In the genomic region with DNA sequence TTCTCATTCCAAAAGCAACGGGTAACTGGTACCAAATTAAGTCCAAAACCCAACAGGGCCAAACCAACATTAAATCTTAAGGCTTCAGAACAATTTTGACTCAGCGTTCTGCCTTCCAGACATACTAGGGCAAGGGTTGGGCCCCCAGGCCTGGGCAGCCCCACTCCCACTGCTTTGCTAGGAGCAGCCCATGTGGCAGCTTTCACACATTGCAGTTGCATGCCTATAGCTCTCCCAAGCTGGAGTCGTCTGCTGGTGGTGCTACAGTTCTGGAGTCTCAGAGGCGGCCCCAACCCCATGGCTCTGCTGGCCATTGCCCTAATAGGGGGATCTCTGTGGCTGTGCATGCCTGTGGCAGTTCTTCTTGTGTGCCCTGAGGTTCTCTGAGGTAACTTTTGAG, we compare ENCODE assay signal across 22 cellular contexts. TPM values are rescaled to one million over a fixed set of nuclear protein-coding genes. Genes with fewer than 3 reads are reported as not detected.
DNase-seq lines count a peak whose midpoint lies in the region; ATAC-seq, FAIRE-seq and TF ChIP-seq lines count a peak whose summit lies in the region.
"Had no signal": no experiment of that assay in that cellular context is flagged by ENCODE, and none has a peak within 500 bp of the region (broad histone marks: within the 10 kb centered on the region; RNA-seq: fewer than 3 reads in every experiment).

No MANE protein-coding gene starts in this region.

- POLR2A ChIA-PET in K562 (lab: Yijun Ruan, JAX), result no interaction called here

- no peak overlapping the region for H2AFZ ChIP-seq in K562 (ENCODE audit: low read depth, low read length)
- no peak overlapping the region for H2AFZ ChIP-seq in MM.1S (ENCODE audit: low read length)

- DNase-seq in H7 (peak; percentile 7), K562 (ENCODE audit: extremely low read depth in 1 of 4, low spot score in 3 of 4) (no peak), iPS-NIHi7 (ENCODE audit: extremely low spot score) (peak; percentile 43), MM.1S (no peak)
- DNase-seq: Caco-2; CD8-positive, alpha-beta T cell; GDM1; HCEC 1CT; NCI-H1092; NCI-H1417 treated with DMSO at 0.1 percent for 48 hours; NCI-H1694 treated with DMSO at 0.1 percent for 48 hours; NCI-H2081; NCI-H2227 treated with DMSO at 0.1 percent for 48 hours; NCI-H510A; NCI-H69; RPMI8226; SHP77 treated with DMSO at 0.1 percent for 48 hours had no signal

- peaks cover 0 to 9% of the 10 kb centered on the region in 2 experiments; a peak in 2 of 5 replicates for H3K4me1 ChIP-seq in K562 (replicated peaks in 1 of 2; ENCODE audit: control insufficient read depth in 2 of 2, insufficient read depth in 2 of 2, low read length in 2 of 2)
- no peaks in the 10 kb centered on the region for H3K4me1 ChIP-seq in MM.1S (ENCODE audit: low read length)
- H3K4me1 ChIP-seq: Caco-2 had no signal

- TF ChIP-seq CTCF in K562 (IDR thresholded peaks at IDR 0.05 in 2 of 3, conservative IDR thresholded peaks at IDR 0.05 in 1 of 3; ENCODE audit: insufficient read depth in 2 of 3, low read depth in 1 of 3, low read length in 3 of 3) (no peak), MM.1S (IDR thresholded peaks at IDR 0.05; ENCODE audit: low read length) (no peak)

- WGBS in K562 (ENCODE audit: insufficient coverage, low coverage, missing lambda C conversion rate), result 91% methylated on average over 4 of the region's 4 CpGs

- no TSS peak for BruUV-seq in K562 (replicated peaks; lab: Mats Ljungman, UMichigan)

- CTCF ChIA-PET in K562 (lab: Yijun Ruan, JAX; ENCODE audit: low intra/inter-chr PET ratio), result no interaction called here

- no peaks in the 10 kb centered on the region for H3K27me3 ChIP-seq in H7 (ENCODE audit: control insufficient read depth, insufficient read depth, low read length)
- no peaks in the 10 kb centered on the region for H3K27me3 ChIP-seq in K562 (ENCODE audit: control insufficient read depth in 2 of 2, insufficient read depth in 2 of 2, low read length in 2 of 2)
- no peaks in the 10 kb centered on the region for H3K27me3 ChIP-seq in MM.1S (replicated peaks; ENCODE audit: insufficient read depth, low read length)

- no peak for TF ChIP-seq POLR2A in K562 (conservative IDR thresholded peaks at IDR 0.05)

- H3K9me3 ChIP-seq in K562 (replicated peaks; ENCODE audit: control insufficient read depth, insufficient read depth, low read depth, low read length) (no peaks in the 10 kb centered on the region), MM.1S (replicated peaks; ENCODE audit: insufficient read depth, low read length) (no peaks in the 10 kb centered on the region)
- H3K9me3 ChIP-seq: Caco-2 had no signal

- H4K20me1 ChIP-seq in K562 (replicated peaks; ENCODE audit: control insufficient read depth, insufficient read depth, low read length) (no peaks in the 10 kb centered on the region), MM.1S (ENCODE audit: insufficient read depth, low read length) (no peaks in the 10 kb centered on the region)

- H3F3A ChIP-seq in MM.1S (ENCODE audit: insufficient read depth, low read length), result no peaks in the 10 kb centered on the region

- no peaks in the 10 kb centered on the region for H3K9me2 ChIP-seq in MM.1S (replicated peaks; ENCODE audit: insufficient read depth, low read length)

- no peaks in the 10 kb centered on the region for H3K36me3 ChIP-seq in H7 (replicated peaks; ENCODE audit: control insufficient read depth, insufficient read depth, low read length)
- H3K36me3 ChIP-seq in K562 (ENCODE audit: control insufficient read depth, insufficient read depth, low read length), result no peaks in the 10 kb centered on the region
- no peaks in the 10 kb centered on the region for H3K36me3 ChIP-seq in MM.1S (replicated peaks; ENCODE audit: insufficient read depth, low read length)

- intact Hi-C loops in K562 (cut with micrococcal nuclease), result no loop called here

- FAIRE-seq in K562 (lab: Jason Lieb, UNC), result no peak
- FAIRE-seq: GM12891 had no signal

- no peak overlapping the region for H3K4me2 ChIP-seq in K562 (ENCODE audit: insufficient read depth, low read length)
- H3K4me2 ChIP-seq in MM.1S (ENCODE audit: low read depth, low read length), result no peak overlapping the region

- no peaks in the 10 kb centered on the region for H3K9me1 ChIP-seq in K562 (ENCODE audit: control insufficient read depth, insufficient read depth, low read length)

- in situ Hi-C loops in K562 (cut with MboI), result no loop called here

- H3K9ac ChIP-seq in K562 (ENCODE audit: insufficient read depth in 1 of 2, low read depth in 2 of 2, low read length in 2 of 2) (no peak overlapping the region), MM.1S (ENCODE audit: low read length) (no peak overlapping the region)

- no peak overlapping the region for H3K27ac ChIP-seq in K562 (ENCODE audit: extremely low read depth, low read depth, low read length)
- no peak overlapping the region for H3K27ac ChIP-seq in MM.1S (ENCODE audit: low read length)
- H3K27ac ChIP-seq: C4-2B had no signal

- no peak for TF ChIP-seq RAD21 in K562 (CRISPR knock-in tag; conservative IDR thresholded peaks at IDR 0.05 in 1 of 2, IDR thresholded peaks at IDR 0.05 in 1 of 2)

- H3K79me2 ChIP-seq in K562 (ENCODE audit: control insufficient read depth, insufficient read depth, low read length) (no peaks in the 10 kb centered on the region), MM.1S (ENCODE audit: low read length) (no peaks in the 10 kb centered on the region)

- TF ChIP-seq EP300 in K562 (IDR thresholded peaks at IDR 0.05; ENCODE audit: low read length), result no peak

- ATAC-seq in K562, result peak; percentile 51; the same call in 2 of the 3 replicates
- ATAC-seq in activated CD4-positive, CD25-positive, alpha-beta regulatory T cell treated with anti-CD3 and anti-CD28 coated beads, Interleukin-2, amount 50 U/mL, for 24 hours, result no peak
- ATAC-seq in HG03521 (IDR thresholded peaks at IDR 0.05; ENCODE audit: unreplicated experiment), result no peak
- ATAC-seq in GM21529 (IDR thresholded peaks at IDR 0.05; ENCODE audit: unreplicated experiment), result no peak
- ATAC-seq: CD8-positive, alpha-beta T cell had no signal

- H3K4me3 ChIP-seq in H7 (ENCODE audit: insufficient read depth, low read depth, low read length) (no peak overlapping the region), K562 (no peak overlapping the region), MM.1S (ENCODE audit: low read length) (no peak overlapping the region)

TF ChIP-seq in K562, 482 proteins besides CTCF, POLR2A, EP300 and RAD21 (continues in another document):
- TF ChIP-seq, protein P1, sequence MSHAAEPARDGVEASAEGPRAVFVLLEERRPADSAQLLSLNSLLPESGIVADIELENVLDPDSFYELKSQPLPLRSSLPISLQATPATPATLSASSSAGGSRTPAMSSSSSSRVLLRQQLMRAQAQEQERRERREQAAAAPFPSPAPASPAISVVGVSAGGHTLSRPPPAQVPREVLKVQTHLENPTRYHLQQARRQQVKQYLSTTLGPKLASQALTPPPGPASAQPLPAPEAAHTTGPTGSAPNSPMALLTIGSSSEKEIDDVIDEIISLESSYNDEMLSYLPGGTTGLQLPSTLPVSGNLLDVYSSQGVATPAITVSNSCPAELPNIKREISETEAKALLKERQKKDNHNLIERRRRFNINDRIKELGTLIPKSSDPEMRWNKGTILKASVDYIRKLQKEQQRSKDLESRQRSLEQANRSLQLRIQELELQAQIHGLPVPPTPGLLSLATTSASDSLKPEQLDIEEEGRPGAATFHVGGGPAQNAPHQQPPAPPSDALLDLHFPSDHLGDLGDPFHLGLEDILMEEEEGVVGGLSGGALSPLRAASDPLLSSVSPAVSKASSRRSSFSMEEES (CRISPR knock-in tag; IDR thresholded peaks at IDR 0.05), result no peak
- TF ChIP-seq, protein P2, sequence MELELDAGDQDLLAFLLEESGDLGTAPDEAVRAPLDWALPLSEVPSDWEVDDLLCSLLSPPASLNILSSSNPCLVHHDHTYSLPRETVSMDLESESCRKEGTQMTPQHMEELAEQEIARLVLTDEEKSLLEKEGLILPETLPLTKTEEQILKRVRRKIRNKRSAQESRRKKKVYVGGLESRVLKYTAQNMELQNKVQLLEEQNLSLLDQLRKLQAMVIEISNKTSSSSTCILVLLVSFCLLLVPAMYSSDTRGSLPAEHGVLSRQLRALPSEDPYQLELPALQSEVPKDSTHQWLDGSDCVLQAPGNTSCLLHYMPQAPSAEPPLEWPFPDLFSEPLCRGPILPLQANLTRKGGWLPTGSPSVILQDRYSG (tag; conservative IDR thresholded peaks at IDR 0.05; ENCODE audit: low read depth), result no peak
- TF ChIP-seq RAD51 (IDR thresholded peaks at IDR 0.05; ENCODE audit: borderline replicate concordance, low read depth) (no peak), ZNF584 (CRISPR knock-in tag; IDR thresholded peaks at IDR 0.05; ENCODE audit: low read depth) (no peak), FOXJ3 (CRISPR knock-in tag; IDR thresholded peaks at IDR 0.05) (no peak), SMARCA4 (IDR thresholded peaks at IDR 0.05) (no peak), SRSF3 (IDR thresholded peaks at IDR 0.05; ENCODE audit: insufficient read depth, low read length) (no peak)
- TF ChIP-seq, protein P3, sequence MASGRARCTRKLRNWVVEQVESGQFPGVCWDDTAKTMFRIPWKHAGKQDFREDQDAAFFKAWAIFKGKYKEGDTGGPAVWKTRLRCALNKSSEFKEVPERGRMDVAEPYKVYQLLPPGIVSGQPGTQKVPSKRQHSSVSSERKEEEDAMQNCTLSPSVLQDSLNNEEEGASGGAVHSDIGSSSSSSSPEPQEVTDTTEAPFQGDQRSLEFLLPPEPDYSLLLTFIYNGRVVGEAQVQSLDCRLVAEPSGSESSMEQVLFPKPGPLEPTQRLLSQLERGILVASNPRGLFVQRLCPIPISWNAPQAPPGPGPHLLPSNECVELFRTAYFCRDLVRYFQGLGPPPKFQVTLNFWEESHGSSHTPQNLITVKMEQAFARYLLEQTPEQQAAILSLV (tag; IDR thresholded peaks at IDR 0.05), result no peak

RNA-seq across cellular contexts. Expression of a gene that starts 37.6 kb away (rescaled TPM):
- total RNA-seq in H7 (2014; rRNA removed; shearing (Covaris generic)), result not detected in 2 replicates
- total RNA-seq in K562 (2011; cell fraction: chromatin; rRNA removed; ENCODE audit: low replicate concordance), result 1.9 and 6.0 TPM in 2 replicates
- 1.1 and 1.5 TPM in 2 replicates for total RNA-seq in K562 (2011; cell fraction: nucleolus; rRNA removed)
- 2.3 and 4.9 TPM in 2 replicates for total RNA-seq in K562 (2011; cell fraction: nucleoplasm; rRNA removed)
- total RNA-seq in K562 (2014; rRNA removed), result 0.32 and 0.98 TPM in 2 replicates
- total RNA-seq in K562 (2014; rRNA removed; fragmentation: Illumina TruSeq; extraction: Trizol), result 1.2 and 1.6 TPM in 2 replicates
- 0.34 and 0.65 TPM in 2 replicates for total RNA-seq in K562 (2015; rRNA removed; fragmentation: Illumina TruSeq; extraction: Trizol)
- total RNA-seq in K562 (2021), result 1.7 and 2.0 TPM in 2 replicates
- 1.1 and 1.2 TPM in 2 replicates for polyA plus RNA-seq in K562 (2011; rRNA removed)
- polyA plus RNA-seq in K562 (2011; cell fraction: cytosol; rRNA removed), result 0.33 and 0.59 TPM in 2 replicates
- polyA plus RNA-seq in K562 (2011; cell fraction: nucleus; rRNA removed), result 1.2 and 1.9 TPM in 2 replicates
- 0.77 and 1.3 TPM in 2 replicates for polyA plus RNA-seq in K562 (2012)
- polyA plus RNA-seq in K562 (2014; fragmentation: Illumina TruSeq; extraction: Trizol), result 0.82 and 1.00 TPM in 2 replicates
- under 1 TPM; 0.52 to 0.63 TPM for polyA plus RNA-seq in K562 (2014; fragmentation: Nextera tagmentation; extraction: Ambion mirVana)
- polyA plus RNA-seq in K562 (2014; rRNA removed), result 0.50 and 0.80 TPM in 2 replicates
- 2.6 and 2.7 TPM in 2 replicates for polyA minus RNA-seq in K562 (2011; rRNA and poly(A)+ RNA removed)
- polyA minus RNA-seq in K562 (2011; cell fraction: cytosol; rRNA and poly(A)+ RNA removed), result 2.0 TPM in 1 of 2 replicates, not detected in the other
- 0.67 and 0.81 TPM in 2 replicates for polyA minus RNA-seq in K562 (2011; cell fraction: nucleus; rRNA and poly(A)+ RNA removed)

Comparison
In these comparisons a context has a peak if more than half of its experiments do, and no peak if none do; other contexts are left out.
1. DNase-seq: peak in H7 (single experiment) and iPS-NIHi7 (single experiment); none in K562 (0 of 4) and MM.1S (single experiment).